Comparison of ENCODE assay signal across 8 cellular contexts in the genomic region with DNA sequence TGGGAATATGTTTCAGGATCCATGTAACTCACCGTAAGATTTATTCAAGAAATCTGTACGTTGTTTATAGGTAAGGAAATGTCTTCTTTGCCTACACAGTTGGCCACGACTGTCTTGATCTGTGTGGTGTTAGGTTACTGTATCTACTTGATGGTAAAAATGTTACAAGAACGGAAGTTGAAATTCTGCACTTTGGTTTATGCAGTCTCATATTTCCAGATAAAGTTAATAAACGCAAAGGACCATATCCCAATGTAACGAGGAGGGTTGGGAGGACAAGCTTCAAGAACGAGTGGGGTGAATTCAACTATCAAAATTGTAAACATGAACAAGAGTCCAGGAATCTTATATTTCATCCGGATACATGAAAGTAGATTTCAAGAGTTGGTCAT. TPM values are rescaled to one million over a fixed set of nuclear protein-coding genes. Genes with fewer than 3 reads are reported as not detected.
A peak's percentile ranks its signal among the peaks of the same experiment; 100 is the strongest.
DNase-seq lines count a peak whose midpoint lies in the region; ATAC-seq and TF ChIP-seq lines count a peak whose summit lies in the region.

No MANE protein-coding gene starts in this region.

- H3K4me1 ChIP-seq in HUES6 (ENCODE audit: control insufficient read depth, insufficient read depth, low read length) (peaks cover 7% of the 10 kb centered on the region), vagina (peaks cover 41% of the 10 kb centered on the region)

- CTCF ChIA-PET in BJ (lab: Yijun Ruan, JAX) (no interaction called here), MCF 10A (lab: Yijun Ruan, JAX) (interaction anchor here (0.6 to 2.7 kb wide), 4 partner anchors 17 to 186 kb away, joined by 3 to 17 read pairs (median 4); a partner anchor contains a TSS)

- intact Hi-C loops in MCF 10A (cut with micrococcal nuclease) = no loop called here
- intact Hi-C loops in vagina (cut with DNase I) = no loop called here

- peaks cover 6% of the 10 kb centered on the region for H3K36me3 Mint-ChIP-seq in MCF 10A (ENCODE audit: insufficient read depth, unreplicated experiment)
- peaks cover 6% of the 10 kb centered on the region for H3K36me3 Mint-ChIP-seq in memory B cell

- TF ChIP-seq POLR2A in vagina (IDR thresholded peaks at IDR 0.05) = no peak

- H3K27me3 ChIP-seq in BJ (ENCODE audit: control insufficient read depth, insufficient read depth, low read length) (no peaks in the 10 kb centered on the region), HUES6 (ENCODE audit: control insufficient read depth, insufficient read depth, low read length) (no peaks in the 10 kb centered on the region), vagina (no peaks in the 10 kb centered on the region)

- no peak for ATAC-seq in memory B cell (ENCODE audit: low read depth)

- TF ChIP-seq CTCF in BJ (IDR thresholded peaks at IDR 0.05; ENCODE audit: insufficient read depth, low read depth, low read length) = no peak
- TF ChIP-seq CTCF in MCF 10A (IDR thresholded peaks at IDR 0.05; ENCODE audit: unreplicated experiment) = no peak
- no peak for TF ChIP-seq CTCF in vagina (IDR thresholded peaks at IDR 0.05)

- peak overlapping the region; percentile 71 for H3K9ac ChIP-seq in HUES6 (ENCODE audit: low read length)

- H3K4me1 Mint-ChIP-seq in MCF 10A (ENCODE audit: insufficient read depth, unreplicated experiment) (peaks cover 22% of the 10 kb centered on the region), memory B cell (peaks cover 27% of the 10 kb centered on the region)

- H3K27ac ChIP-seq in HUES6 (ENCODE audit: low read depth, low read length) (0 out of 2 replicates have a peak overlapping the region, but pooled peaks have one; percentile 49), vagina (peak overlapping the region; percentile 100)

- H3K27me3 Mint-ChIP-seq in MCF 10A (ENCODE audit: insufficient read depth, unreplicated experiment) = no peaks in the 10 kb centered on the region
- no peaks in the 10 kb centered on the region for H3K27me3 Mint-ChIP-seq in memory B cell

- POLR2A ChIA-PET in BJ (lab: Charles Lee) = no interaction called here
- POLR2A ChIA-PET in MCF 10A (lab: Yijun Ruan, JAX) = interaction anchor here (0.5 to 6.8 kb wide), 12 partner anchors 8 to 1550 kb away, joined by 3 to 116 read pairs (median 4); a partner anchor contains a TSS

- H3K9me3 ChIP-seq in HUES6 (ENCODE audit: control insufficient read depth, insufficient read depth, low read depth, low read length) (no peaks in the 10 kb centered on the region), vagina (no peaks in the 10 kb centered on the region)

- H3K4me3 ChIP-seq in BJ (ENCODE audit: low read depth, low read length) (peak overlapping the region; percentile 82), HUES6 (ENCODE audit: low read depth, low read length) (peak overlapping the region; percentile 71), vagina (peak overlapping the region; percentile 96 to 100)

- H3K36me3 ChIP-seq in BJ (ENCODE audit: control insufficient read depth, insufficient read depth, low read length) (no peaks in the 10 kb centered on the region), HUES6 (ENCODE audit: control insufficient read depth, insufficient read depth, low read length) (no peaks in the 10 kb centered on the region), vagina (no peaks in the 10 kb centered on the region)

- H3K4me3 Mint-ChIP-seq in MCF 10A (ENCODE audit: unreplicated experiment) = peak overlapping the region; percentile 95
- H3K4me3 Mint-ChIP-seq in memory B cell = peak overlapping the region; percentile 96

- TSS peak; percentile 51 for BruUV-seq in MCF 10A (replicated peaks; lab: Mats Ljungman, UMichigan)

- H3K27ac Mint-ChIP-seq in MCF 10A (ENCODE audit: low read depth, unreplicated experiment) = peak overlapping the region; percentile 96
- peak overlapping the region; percentile 91 for H3K27ac Mint-ChIP-seq in memory B cell

- H3K9me3 Mint-ChIP-seq in MCF 10A (ENCODE audit: unreplicated experiment) = no peaks in the 10 kb centered on the region
- no peaks in the 10 kb centered on the region for H3K9me3 Mint-ChIP-seq in memory B cell

- DNase-seq in BJ (ENCODE audit: low read depth) (no peak), MCF 10A (ENCODE audit: unreplicated experiment) (no peak), memory B cell (ENCODE audit: low spot score in 2 of 2) (no peak), vagina (ENCODE audit: extremely low spot score in 2 of 2) (no peak), T-helper 9 cell (no peak), cerebellar nuclear complex (lab: John Stamatoyannopoulos, UW) (no peak)
- DNase-seq in activated effector memory CD4-positive, alpha-beta T cell treated with anti-CD3 and anti-CD28 coated beads, Interleukin-2, amount 50 U/mL, for 16 hours = no peak

RNA-seq across cellular contexts. Expression of a gene that starts 1.0 kb away (rescaled TPM):
- 5.7 and 9.4 TPM in 2 replicates for polyA plus RNA-seq in BJ (2011; rRNA removed)
- 11.4 and 13.5 TPM in 2 replicates for polyA minus RNA-seq in BJ (2011; rRNA and poly(A)+ RNA removed)
- 11.9 and 12.1 TPM in 2 replicates for total RNA-seq in MCF 10A (2022)
- total RNA-seq in vagina = 19.2 TPM

RNA-seq across cellular contexts. Expression of a gene that starts 50.6 kb away (rescaled TPM):
- 32.0 and 71.8 TPM in 2 replicates for polyA plus RNA-seq in BJ (2011; rRNA removed)
- polyA minus RNA-seq in BJ (2011; rRNA and poly(A)+ RNA removed) = 18.7 and 19.8 TPM in 2 replicates
- 219 and 238 TPM in 2 replicates for total RNA-seq in MCF 10A (2022)
- total RNA-seq in vagina = 90.1 TPM

RNA-seq across cellular contexts. Expression of a gene that starts 51.4 kb away (rescaled TPM):
- polyA plus RNA-seq in BJ (2011; rRNA removed) = 14.5 and 29.7 TPM in 2 replicates
- polyA minus RNA-seq in BJ (2011; rRNA and poly(A)+ RNA removed) = 24.3 and 29.0 TPM in 2 replicates
- total RNA-seq in MCF 10A (2022) (51.6 and 53.4 TPM in 2 replicates), vagina (28.5 TPM)
